23 cellular contexts compared by ENCODE assay signal in the genomic region with DNA sequence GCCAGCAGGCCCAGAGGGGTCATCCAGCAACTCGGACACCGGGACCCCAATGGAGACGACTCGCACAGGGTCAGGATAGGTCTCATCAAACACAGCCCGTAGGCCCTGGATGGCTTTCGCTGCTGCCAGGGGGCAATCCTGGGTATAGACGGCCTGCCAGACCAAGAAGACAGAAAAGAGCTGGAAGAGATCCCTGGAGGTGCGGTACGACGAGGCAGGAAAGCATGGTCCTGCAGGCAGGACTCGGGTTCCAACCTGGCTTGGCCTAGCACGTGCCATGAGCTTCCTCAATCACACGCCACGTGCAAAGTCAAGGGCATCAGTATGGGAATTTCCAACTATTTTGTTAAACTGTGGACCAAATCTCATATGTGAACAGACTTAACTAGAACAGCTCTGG. TPM values are rescaled to one million over a fixed set of nuclear protein-coding genes. Genes with fewer than 3 reads are reported as not detected.
DNase-seq lines count a peak whose midpoint lies in the region; ATAC-seq and TF ChIP-seq lines count a peak whose summit lies in the region.
"Had no signal": no experiment of that assay in that cellular context is flagged by ENCODE, and none has a peak within 500 bp of the region (broad histone marks: within the 10 kb centered on the region; RNA-seq: fewer than 3 reads in every experiment).

No MANE protein-coding gene starts in this region.

- H4K91ac ChIP-seq in H9 (ENCODE audit: insufficient read length, low read depth, low read length), result no peak overlapping the region

- no CpG with 5 or more reads among the region's 14 CpGs for WGBS in H9 (ENCODE audit: extremely low coverage, insufficient read length, low lambda C conversion rate)

- no peak overlapping the region for H3K9ac ChIP-seq in H9 (ENCODE audit: extremely low read depth, insufficient read length, low read length)

- H3K36me3 ChIP-seq in osteoblast (ENCODE audit: insufficient read depth, low read length), result peaks cover 84% of the 10 kb centered on the region

- no peak overlapping the region for H3K27ac Mint-ChIP-seq in activated CD8-positive, alpha-beta memory T cell treated with anti-CD3 and anti-CD28 coated beads, Interleukin-2, amount 10 ng/mL, durations not matched to agents 7 days and 5 days
- H3K27ac Mint-ChIP-seq in H9 (peak overlapping the region; percentile 21 to 85 (median 82); a peak in 4 of 7 replicates), chondrocyte (ENCODE audit: unreplicated experiment) (peak overlapping the region; percentile 24)
- H3K27ac Mint-ChIP-seq: HFFc6 had no signal

- H3K4me1 ChIP-seq in H9 (ENCODE audit: insufficient read depth, low read length), result no peaks in the 10 kb centered on the region
- H3K4me1 ChIP-seq in osteoblast (ENCODE audit: insufficient read depth, low read length), result no peaks in the 10 kb centered on the region

- no peaks in the 10 kb centered on the region for H3K9me3 Mint-ChIP-seq in activated CD8-positive, alpha-beta memory T cell treated with anti-CD3 and anti-CD28 coated beads, Interleukin-2, amount 10 ng/mL, durations not matched to agents 7 days and 5 days (ENCODE audit: low read depth)
- no peaks in the 10 kb centered on the region for H3K9me3 Mint-ChIP-seq in H9
- no peaks in the 10 kb centered on the region for H3K9me3 Mint-ChIP-seq in chondrocyte (ENCODE audit: low read depth)
- H3K9me3 Mint-ChIP-seq: HFFc6, IgD-negative memory B cell had no signal

- H2AFZ ChIP-seq in H9 (ENCODE audit: low read length) (no peak overlapping the region), osteoblast (ENCODE audit: low read length) (no peak overlapping the region)
- H2AFZ ChIP-seq: PC-9 had no signal

- no peak overlapping the region for H2BK20ac ChIP-seq in H9 (ENCODE audit: low read depth, low read length, poor library complexity, severe bottlenecking)

- no peak overlapping the region for H2AK5ac ChIP-seq in H9 (ENCODE audit: insufficient read length, low read length)

- H3K23me2 ChIP-seq in H9 (ENCODE audit: insufficient read length, low read depth, low read length, poor library complexity, severe bottlenecking), result no peaks in the 10 kb centered on the region

- no peak overlapping the region for H2BK12ac ChIP-seq in H9 (ENCODE audit: insufficient read length, low read depth, low read length)

- no peak overlapping the region for H4K8ac ChIP-seq in H9 (replicated peaks; ENCODE audit: insufficient read length, low read depth, low read length)

- H4K5ac ChIP-seq in H9 (ENCODE audit: insufficient read length, low read depth, low read length), result no peak overlapping the region

- H3K14ac ChIP-seq in H9 (ENCODE audit: insufficient read depth, low read length), result no peak overlapping the region

- no peak overlapping the region for H2BK5ac ChIP-seq in H9 (ENCODE audit: insufficient read length, low read length)

- H3K4me1 Mint-ChIP-seq in activated CD8-positive, alpha-beta memory T cell treated with anti-CD3 and anti-CD28 coated beads, Interleukin-2, amount 10 ng/mL, durations not matched to agents 7 days and 5 days, result peaks cover 7% of the 10 kb centered on the region
- no peaks in the 10 kb centered on the region; a peak in 1 of 4 replicates for H3K4me1 Mint-ChIP-seq in H9
- peaks cover 6% of the 10 kb centered on the region for H3K4me1 Mint-ChIP-seq in chondrocyte (ENCODE audit: low read depth)
- H3K4me1 Mint-ChIP-seq: IgD-negative memory B cell had no signal

- TF ChIP-seq CTCF in H9 (conservative IDR thresholded peaks at IDR 0.05), result no peak
- no peak for TF ChIP-seq CTCF in chondrocyte (IDR thresholded peaks at IDR 0.05)
- no peak for TF ChIP-seq CTCF in osteoblast (IDR thresholded peaks at IDR 0.05; ENCODE audit: extremely low read depth, low read depth, low read length)

- H3K9me3 ChIP-seq in H9 (ENCODE audit: control insufficient read depth, low read depth, low read length) (no peaks in the 10 kb centered on the region), osteoblast (ENCODE audit: low read depth, low read length) (no peaks in the 10 kb centered on the region)

- H3K27me3 ChIP-seq in H9 (ENCODE audit: insufficient read depth, low read length) (no peaks in the 10 kb centered on the region), osteoblast (ENCODE audit: insufficient read depth, low read length) (no peaks in the 10 kb centered on the region)

- no peak overlapping the region for H2BK120ac ChIP-seq in H9 (ENCODE audit: low read depth, low read length, poor library complexity, severe bottlenecking)

- H3K4ac ChIP-seq in H9 (ENCODE audit: low read depth, low read length), result no peak overlapping the region

- H3T11ph ChIP-seq in H9 (ENCODE audit: low read length), result no peak overlapping the region

- no peaks in the 10 kb centered on the region for H3K27me3 Mint-ChIP-seq in activated CD8-positive, alpha-beta memory T cell treated with anti-CD3 and anti-CD28 coated beads, Interleukin-2, amount 10 ng/mL, durations not matched to agents 7 days and 5 days
- H3K27me3 Mint-ChIP-seq in H9 (ENCODE audit: low read depth), result no peaks in the 10 kb centered on the region
- H3K27me3 Mint-ChIP-seq in chondrocyte (ENCODE audit: low read depth), result no peaks in the 10 kb centered on the region
- H3K27me3 Mint-ChIP-seq: IgD-negative memory B cell had no signal

- peak; percentile 44 for DNase-seq in activated CD8-positive, alpha-beta memory T cell treated with anti-CD3 and anti-CD28 coated beads, Interleukin-2, amount 50 U/mL, for 48 hours
- DNase-seq in activated CD8-positive, alpha-beta memory T cell treated with anti-CD3 and anti-CD28 coated beads, Interleukin-2, amount 10 ng/mL, durations not matched to agents 7 days and 5 days, result no peak
- DNase-seq in H9 (peak; percentile 16), chondrocyte (ENCODE audit: low spot score) (peak; percentile 71), osteoblast (ENCODE audit: insufficient read length, low spot score, missing footprints) (peak; percentile 3)
- DNase-seq: 8988T, COR-L47, DMS153, GDM1, HFFc6, MM.1S, NCI-H1092, NCI-H1436 treated with DMSO at 0.1 percent for 48 hours, NCI-H2029, NCI-H345, NCI-H524 treated with DMSO at 0.1 percent for 48 hours, PC-9 had no signal

- no peak overlapping the region for H3K23ac ChIP-seq in H9 (ENCODE audit: insufficient read length, low read depth, low read length)

- H3K27ac ChIP-seq in H9 (ENCODE audit: insufficient read length, low read depth, low read length) (no peak overlapping the region), osteoblast (ENCODE audit: low read depth, low read length) (no peak overlapping the region)
- H3K27ac ChIP-seq: PC-9 had no signal

- H2BK15ac ChIP-seq in H9 (ENCODE audit: low read depth, low read length), result no peak overlapping the region

- CTCF ChIA-PET in activated CD8-positive, alpha-beta memory T cell treated with anti-CD3 and anti-CD28 coated beads, Interleukin-2, amount 10 ng/mL, durations not matched to agents 7 days and 5 days (lab: Charles Lee), result interaction anchor here (0.9 to 1.2 kb wide), 2 partner anchors 10 to 15 kb away, joined by 3 read pairs; no protein-coding TSS in a partner anchor

- H3K4me2 ChIP-seq in H9 (ENCODE audit: insufficient read depth, insufficient read length, low read length), result no peak overlapping the region
- H3K4me2 ChIP-seq in osteoblast (ENCODE audit: insufficient read depth, low read length), result no peak overlapping the region
- H3K4me2 ChIP-seq: PC-9 had no signal

- peaks cover 51% of the 10 kb centered on the region for H3K36me3 Mint-ChIP-seq in activated CD8-positive, alpha-beta memory T cell treated with anti-CD3 and anti-CD28 coated beads, Interleukin-2, amount 10 ng/mL, durations not matched to agents 7 days and 5 days
- peaks cover 63 to 95% (median 91%) of the 10 kb centered on the region in 3 experiments for H3K36me3 Mint-ChIP-seq in H9 (ENCODE audit: insufficient read depth in 1 of 3, low read depth in 3 of 3)
- peaks cover 48% of the 10 kb centered on the region for H3K36me3 Mint-ChIP-seq in chondrocyte (ENCODE audit: low read depth)

- H3K56ac ChIP-seq in H9 (ENCODE audit: insufficient read length, low read depth, low read length), result no peak overlapping the region

- H3K4me3 ChIP-seq in osteoblast (ENCODE audit: insufficient read depth, low read length), result no peak overlapping the region
- H3K4me3 ChIP-seq: GM12878, PC-9 had no signal

- no peak overlapping the region for H3K4me3 Mint-ChIP-seq in activated CD8-positive, alpha-beta memory T cell treated with anti-CD3 and anti-CD28 coated beads, Interleukin-2, amount 10 ng/mL, durations not matched to agents 7 days and 5 days
- H3K4me3 Mint-ChIP-seq in H9, result no peak overlapping the region
- no peak overlapping the region for H3K4me3 Mint-ChIP-seq in chondrocyte (ENCODE audit: unreplicated experiment)
- H3K4me3 Mint-ChIP-seq: CD14-positive monocyte, HFFc6 had no signal

- ATAC-seq in activated CD8-positive, alpha-beta memory T cell treated with anti-CD3 and anti-CD28 coated beads, Interleukin-2, amount 10 ng/mL, durations not matched to agents 7 days and 5 days, result no peak
- ATAC-seq in HG03196 (IDR thresholded peaks at IDR 0.05; ENCODE audit: unreplicated experiment) (no peak), GM21526 (IDR thresholded peaks at IDR 0.05; ENCODE audit: low FRiP score, unreplicated experiment) (no peak), GM19455 (IDR thresholded peaks at IDR 0.05; ENCODE audit: unreplicated experiment) (no peak)
- ATAC-seq: GM12878 had no signal

- no peaks in the 10 kb centered on the region for H4K20me1 ChIP-seq in H9 (ENCODE audit: control insufficient read depth, insufficient read depth, insufficient read length)
- peaks cover 9% of the 10 kb centered on the region for H4K20me1 ChIP-seq in osteoblast (ENCODE audit: insufficient read depth, low read length)

- no peak overlapping the region for H3K18ac ChIP-seq in H9 (ENCODE audit: insufficient read length, low read depth, low read length)

- H3K79me2 ChIP-seq in H9 (ENCODE audit: insufficient read depth, low read length), result no peaks in the 10 kb centered on the region
- H3K79me2 ChIP-seq in osteoblast (ENCODE audit: insufficient read depth, low read length), result peaks cover 4% of the 10 kb centered on the region

- no peaks in the 10 kb centered on the region for H3K79me1 ChIP-seq in H9 (ENCODE audit: insufficient read depth, low read depth, low read length, poor library complexity, severe bottlenecking)

RNA-seq across cellular contexts. Expression of gene EXOSC6, which starts 6.3 kb away (rescaled TPM):
- total RNA-seq in activated CD8-positive, alpha-beta memory T cell treated with anti-CD3 and anti-CD28 coated beads, Interleukin-2, amount 10 ng/mL, durations not matched to agents 7 days and 5 days, result 10 to 100 TPM; 32.2 to 33.5 TPM
- 39.2 and 41.6 TPM in 2 replicates for total RNA-seq in H9 (2021)
- 27.4 to 66.6 TPM (median 64.1 TPM) in 3 replicates for total RNA-seq in chondrocyte
- total RNA-seq in osteoblast, result 37.7 and 47.4 TPM in 2 replicates

RNA-seq across cellular contexts. Expression of gene AARS1, which starts 31.2 kb away (rescaled TPM):
- 100 to 1,000 TPM; 117 to 147 TPM for total RNA-seq in activated CD8-positive, alpha-beta memory T cell treated with anti-CD3 and anti-CD28 coated beads, Interleukin-2, amount 10 ng/mL, durations not matched to agents 7 days and 5 days
- 164 and 168 TPM in 2 replicates for total RNA-seq in H9 (2021)
- total RNA-seq in chondrocyte, result 92.2 to 243 TPM (median 234 TPM) in 3 replicates
- 197 and 213 TPM in 2 replicates for total RNA-seq in osteoblast

RNA-seq across cellular contexts. Expression of gene DDX19B, which starts 40.9 kb away (rescaled TPM):
- 10 to 100 TPM; 32.9 to 34.8 TPM for total RNA-seq in activated CD8-positive, alpha-beta memory T cell treated with anti-CD3 and anti-CD28 coated beads, Interleukin-2, amount 10 ng/mL, durations not matched to agents 7 days and 5 days
- total RNA-seq in H9 (2021) (46.7 and 47.3 TPM in 2 replicates), chondrocyte (22.9 to 26.0 TPM (median 24.5 TPM) in 3 replicates), osteoblast (30.6 and 42.7 TPM in 2 replicates)
